22 cellular contexts compared by ENCODE assay signal in genomic region chr13:113406321-113407102, GRCh38. TPM values are rescaled to one million over a fixed set of nuclear protein-coding genes. Genes with fewer than 3 reads are reported as not detected.
DNase-seq lines count a peak whose midpoint lies in the region; ATAC-seq and TF ChIP-seq lines count a peak whose summit lies in the region.
"Had no signal": no experiment of that assay in that cellular context is flagged by ENCODE, and none has a peak within 500 bp of the region (broad histone marks: within the 10 kb centered on the region; RNA-seq: fewer than 3 reads in every experiment).

No MANE protein-coding gene starts in this region.

- H4K20me1 ChIP-seq in PC-9 (ENCODE audit: insufficient read depth) = no peaks in the 10 kb centered on the region

- in situ Hi-C loops in gastrocnemius medialis (cut with MboI; ENCODE audit: low sequenced_read_pairs in 4 of 4) = no loop called here

- TF ChIP-seq CTCF in Peyer's patch (IDR thresholded peaks at IDR 0.05) = no peak
- no peak for TF ChIP-seq CTCF in gastrocnemius medialis (IDR thresholded peaks at IDR 0.05 in 4 of 5, conservative IDR thresholded peaks at IDR 0.05 in 1 of 5)
- TF ChIP-seq CTCF in PC-9 (conservative IDR thresholded peaks at IDR 0.05) = no peak

- ATAC-seq in left lobe of liver = no peak
- ATAC-seq in gastrocnemius medialis = no peak
- ATAC-seq: stimulated activated effector memory CD8-positive, alpha-beta T cell treated with anti-CD3 and anti-CD28 coated beads, Interleukin-12 subunit alpha, Interleukin-12 subunit beta, amount 100 ng/mL, for 72 hours had no signal

- peaks cover 0 to 11% (median 0%) of the 10 kb centered on the region in 4 donors for H3K9me3 ChIP-seq in Peyer's patch
- no peaks in the 10 kb centered on the region for H3K9me3 ChIP-seq in gastrocnemius medialis
- no peaks in the 10 kb centered on the region for H3K9me3 ChIP-seq in PC-9 (ENCODE audit: insufficient read depth, low read depth)
- H3K9me3 ChIP-seq: ovary, thoracic aorta had no signal

- CTCF ChIA-PET in PC-9 (lab: Charles Lee) = no interaction called here

- H3K27me3 ChIP-seq in H7 (ENCODE audit: control insufficient read depth, insufficient read depth, low read length) (no peaks in the 10 kb centered on the region), Peyer's patch (no peaks in the 10 kb centered on the region), gastrocnemius medialis (no peaks in the 10 kb centered on the region), PC-9 (ENCODE audit: insufficient read depth, low read depth) (peaks cover 37% of the 10 kb centered on the region)
- H3K27me3 ChIP-seq: ovary had no signal

- H3K4me2 ChIP-seq in PC-9 = no peak overlapping the region

- BruUV-seq in PC-9 (replicated peaks; lab: Mats Ljungman, UMichigan) = no TSS peak

- H3F3A ChIP-seq in PC-9 (ENCODE audit: insufficient read depth, low read depth) = peaks cover 15% of the 10 kb centered on the region

- peaks cover 0 to 5% (median 0%) of the 10 kb centered on the region in 4 donors for H3K4me1 ChIP-seq in Peyer's patch
- peaks cover 67 to 69% of the 10 kb centered on the region in 2 donors for H3K4me1 ChIP-seq in gastrocnemius medialis
- peaks cover 16% of the 10 kb centered on the region for H3K4me1 ChIP-seq in PC-9 (replicated peaks; ENCODE audit: insufficient read depth)

- H3K4me3 ChIP-seq in H7 (ENCODE audit: insufficient read depth, low read depth, low read length) (no peak overlapping the region), Peyer's patch (no peak overlapping the region), gastrocnemius medialis (peak overlapping the region; percentile 51 to 68 (median 58)), PC-9 (no peak overlapping the region)
- H3K4me3 ChIP-seq: dorsolateral prefrontal cortex, ovary, thoracic aorta had no signal

- DNase-seq in H7 = peak; percentile 44
- peak in 2 of 3 donors; percentile 26 to 30 for DNase-seq in Peyer's patch
- peak; percentile 35 for DNase-seq in left lobe of liver (ENCODE audit: low spot score)
- peak in 1 of 2 donors; percentile 30 for DNase-seq in gastrocnemius medialis
- DNase-seq in HuH-7 (ENCODE audit: low spot score) = no peak
- DNase-seq in PC-9 = no peak
- no peak for DNase-seq in SIG-M5 (lab: John Stamatoyannopoulos, UW)
- DNase-seq: activated naive CD4-positive, alpha-beta T cell treated with anti-CD3 and anti-CD28 coated beads for 36 hours; activated T-cell treated with anti-CD3 and anti-CD28 coated beads, Interleukin-2, amount 50 U/mL, for 24 hours; amygdala; central memory CD4-positive, alpha-beta T cell; HCEC 1CT; KG1; mammary epithelial cell; NCI-H187; stimulated activated CD4-positive, alpha-beta T cell treated with anti-CD3 and anti-CD28 coated beads, Interleukin-1b, Interleukin-23, amount 100 ng/mL, for 48 hours; SW 1271 had no signal

- H2AFZ ChIP-seq in PC-9 = no peak overlapping the region

- H3K36me3 ChIP-seq in H7 (replicated peaks; ENCODE audit: control insufficient read depth, insufficient read depth, low read length) (no peaks in the 10 kb centered on the region), Peyer's patch (no peaks in the 10 kb centered on the region), gastrocnemius medialis (peaks cover 0 to 41% of the 10 kb centered on the region in 2 donors), PC-9 (ENCODE audit: low read depth) (no peaks in the 10 kb centered on the region)
- H3K36me3 ChIP-seq: ovary had no signal

- TF ChIP-seq POLR2A in Peyer's patch (IDR thresholded peaks at IDR 0.05) = no peak
- TF ChIP-seq POLR2A in gastrocnemius medialis (IDR thresholded peaks at IDR 0.05) = peak in 1 of 2 donors; percentile 12

- H3K9me2 ChIP-seq in PC-9 (ENCODE audit: insufficient read depth) = no peaks in the 10 kb centered on the region

- no peaks in the 10 kb centered on the region for H3K79me2 ChIP-seq in PC-9 (ENCODE audit: low read depth)

- H3K27ac ChIP-seq in Peyer's patch = no peak overlapping the region
- peak overlapping the region; percentile 99 to 100 (median 100) for H3K27ac ChIP-seq in gastrocnemius medialis
- H3K27ac ChIP-seq in PC-9 = no peak overlapping the region
- H3K27ac ChIP-seq: dorsolateral prefrontal cortex, ovary, thoracic aorta had no signal

- intact Hi-C loops in gastrocnemius medialis (cut with DNase I; ENCODE audit: low total_unique reads) = no loop called here
- intact Hi-C loops in PC-9 (cut with micrococcal nuclease; ENCODE audit: unreplicated experiment) = no loop called here

- POLR2A ChIA-PET in PC-9 (lab: Charles Lee; ENCODE audit: unreplicated experiment) = no interaction called here

RNA-seq across cellular contexts. Expression of gene GRTP1, which starts 42.6 kb away (rescaled TPM):
- total RNA-seq in H7 (2014; rRNA removed; shearing (Covaris generic)) = 36.5 and 55.9 TPM in 2 replicates
- total RNA-seq in Peyer's patch = 100 to 1,000 TPM in 2 of 4 donors, 10 to 100 TPM in 2; 36.3 to 156 (median 97.9) TPM
- 38.3 TPM for total RNA-seq in left lobe of liver
- 1 to 10 TPM; 2.6 to 8.8 (median 6.0) TPM for total RNA-seq in gastrocnemius medialis
- 22.2 and 22.9 TPM in 2 replicates for total RNA-seq in PC-9 (2021)
- total RNA-seq: myocyte had no signal

RNA-seq across cellular contexts. Expression of gene ADPRHL1, which starts 46.8 kb away (rescaled TPM):
- total RNA-seq in H7 (2014; rRNA removed; shearing (Covaris generic)) = 0.89 and 1.4 TPM in 2 replicates
- total RNA-seq in Peyer's patch (10 to 100 TPM in 1 of 4 donors, 1 to 10 TPM in 2, not detected in 1; 3.9 to 15.2 (median 5.8) TPM), left lobe of liver (1.2 TPM), gastrocnemius medialis (100 to 1,000 TPM; 224 to 354 (median 295) TPM), PC-9 (2021) (11.5 and 16.9 TPM in 2 replicates)

Comparison
In these comparisons a context has a peak if more than half of its experiments do, and no peak if none do; other contexts are left out.
1. DNase-seq: peak in H7 (single experiment), Peyer's patch (2 of 3) and left lobe of liver (single experiment); none in HuH-7 (single experiment), PC-9 (0 of 2) and SIG-M5 (single experiment).
2. H3K4me3 ChIP-seq: peak in gastrocnemius medialis (4 of 4); none in H7 (single experiment), Peyer's patch (0 of 4) and PC-9 (single experiment).
3. H3K27ac ChIP-seq: peak in gastrocnemius medialis (4 of 4); none in Peyer's patch (0 of 4) and PC-9 (single experiment).
4. RNA of gene ADPRHL1, which starts 46.8 kb away (total RNA-seq): 224 to 354 TPM in gastrocnemius medialis; 11.5 to 16.9 TPM in PC-9, 3.9 to 15.2 TPM in Peyer's patch, 0.89 to 1.4 TPM in H7 and 1.2 TPM in left lobe of liver (single experiment); every median in the first group is over 10 times any median in the second.